Comparison of ENCODE assay signal across 2 cellular contexts in the genomic region with DNA sequence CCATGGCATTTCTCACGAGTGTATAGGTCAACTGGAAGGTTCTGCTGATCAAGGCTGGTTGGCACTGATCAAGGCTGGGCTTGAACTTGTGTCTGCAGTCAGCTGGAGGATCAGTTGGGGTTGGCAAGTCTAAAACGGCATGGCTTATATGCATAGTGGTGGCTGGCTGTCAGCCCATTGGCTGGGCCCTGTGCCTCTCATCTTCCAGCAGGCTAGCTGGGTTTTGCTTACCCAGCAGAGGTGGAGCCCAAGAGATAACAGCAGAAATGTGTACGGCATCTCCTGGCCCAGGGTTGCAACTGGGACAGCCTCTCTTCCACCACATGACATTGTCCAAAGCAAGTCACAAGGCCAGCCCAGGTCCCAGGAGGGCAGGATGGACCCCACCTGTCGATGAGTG.
TF ChIP-seq lines count a peak whose summit lies in the region.

No MANE protein-coding gene starts in this region.

TF ChIP-seq in GM12878, 131 proteins besides CTCF, POLR2A, EP300 and RAD21:
- TF ChIP-seq KDM1A (IDR thresholded peaks at IDR 0.05; ENCODE audit: borderline replicate concordance) (no peak), NFXL1 (IDR thresholded peaks at IDR 0.05; ENCODE audit: borderline replicate concordance) (peak; percentile 42; the same call in 1 of the 2 replicates)
TF ChIP-seq in GM12878: peak in this region for 1.

TF ChIP-seq in H1, 55 proteins besides CTCF, POLR2A, EP300 and RAD21:
- TF ChIP-seq, protein P1, sequence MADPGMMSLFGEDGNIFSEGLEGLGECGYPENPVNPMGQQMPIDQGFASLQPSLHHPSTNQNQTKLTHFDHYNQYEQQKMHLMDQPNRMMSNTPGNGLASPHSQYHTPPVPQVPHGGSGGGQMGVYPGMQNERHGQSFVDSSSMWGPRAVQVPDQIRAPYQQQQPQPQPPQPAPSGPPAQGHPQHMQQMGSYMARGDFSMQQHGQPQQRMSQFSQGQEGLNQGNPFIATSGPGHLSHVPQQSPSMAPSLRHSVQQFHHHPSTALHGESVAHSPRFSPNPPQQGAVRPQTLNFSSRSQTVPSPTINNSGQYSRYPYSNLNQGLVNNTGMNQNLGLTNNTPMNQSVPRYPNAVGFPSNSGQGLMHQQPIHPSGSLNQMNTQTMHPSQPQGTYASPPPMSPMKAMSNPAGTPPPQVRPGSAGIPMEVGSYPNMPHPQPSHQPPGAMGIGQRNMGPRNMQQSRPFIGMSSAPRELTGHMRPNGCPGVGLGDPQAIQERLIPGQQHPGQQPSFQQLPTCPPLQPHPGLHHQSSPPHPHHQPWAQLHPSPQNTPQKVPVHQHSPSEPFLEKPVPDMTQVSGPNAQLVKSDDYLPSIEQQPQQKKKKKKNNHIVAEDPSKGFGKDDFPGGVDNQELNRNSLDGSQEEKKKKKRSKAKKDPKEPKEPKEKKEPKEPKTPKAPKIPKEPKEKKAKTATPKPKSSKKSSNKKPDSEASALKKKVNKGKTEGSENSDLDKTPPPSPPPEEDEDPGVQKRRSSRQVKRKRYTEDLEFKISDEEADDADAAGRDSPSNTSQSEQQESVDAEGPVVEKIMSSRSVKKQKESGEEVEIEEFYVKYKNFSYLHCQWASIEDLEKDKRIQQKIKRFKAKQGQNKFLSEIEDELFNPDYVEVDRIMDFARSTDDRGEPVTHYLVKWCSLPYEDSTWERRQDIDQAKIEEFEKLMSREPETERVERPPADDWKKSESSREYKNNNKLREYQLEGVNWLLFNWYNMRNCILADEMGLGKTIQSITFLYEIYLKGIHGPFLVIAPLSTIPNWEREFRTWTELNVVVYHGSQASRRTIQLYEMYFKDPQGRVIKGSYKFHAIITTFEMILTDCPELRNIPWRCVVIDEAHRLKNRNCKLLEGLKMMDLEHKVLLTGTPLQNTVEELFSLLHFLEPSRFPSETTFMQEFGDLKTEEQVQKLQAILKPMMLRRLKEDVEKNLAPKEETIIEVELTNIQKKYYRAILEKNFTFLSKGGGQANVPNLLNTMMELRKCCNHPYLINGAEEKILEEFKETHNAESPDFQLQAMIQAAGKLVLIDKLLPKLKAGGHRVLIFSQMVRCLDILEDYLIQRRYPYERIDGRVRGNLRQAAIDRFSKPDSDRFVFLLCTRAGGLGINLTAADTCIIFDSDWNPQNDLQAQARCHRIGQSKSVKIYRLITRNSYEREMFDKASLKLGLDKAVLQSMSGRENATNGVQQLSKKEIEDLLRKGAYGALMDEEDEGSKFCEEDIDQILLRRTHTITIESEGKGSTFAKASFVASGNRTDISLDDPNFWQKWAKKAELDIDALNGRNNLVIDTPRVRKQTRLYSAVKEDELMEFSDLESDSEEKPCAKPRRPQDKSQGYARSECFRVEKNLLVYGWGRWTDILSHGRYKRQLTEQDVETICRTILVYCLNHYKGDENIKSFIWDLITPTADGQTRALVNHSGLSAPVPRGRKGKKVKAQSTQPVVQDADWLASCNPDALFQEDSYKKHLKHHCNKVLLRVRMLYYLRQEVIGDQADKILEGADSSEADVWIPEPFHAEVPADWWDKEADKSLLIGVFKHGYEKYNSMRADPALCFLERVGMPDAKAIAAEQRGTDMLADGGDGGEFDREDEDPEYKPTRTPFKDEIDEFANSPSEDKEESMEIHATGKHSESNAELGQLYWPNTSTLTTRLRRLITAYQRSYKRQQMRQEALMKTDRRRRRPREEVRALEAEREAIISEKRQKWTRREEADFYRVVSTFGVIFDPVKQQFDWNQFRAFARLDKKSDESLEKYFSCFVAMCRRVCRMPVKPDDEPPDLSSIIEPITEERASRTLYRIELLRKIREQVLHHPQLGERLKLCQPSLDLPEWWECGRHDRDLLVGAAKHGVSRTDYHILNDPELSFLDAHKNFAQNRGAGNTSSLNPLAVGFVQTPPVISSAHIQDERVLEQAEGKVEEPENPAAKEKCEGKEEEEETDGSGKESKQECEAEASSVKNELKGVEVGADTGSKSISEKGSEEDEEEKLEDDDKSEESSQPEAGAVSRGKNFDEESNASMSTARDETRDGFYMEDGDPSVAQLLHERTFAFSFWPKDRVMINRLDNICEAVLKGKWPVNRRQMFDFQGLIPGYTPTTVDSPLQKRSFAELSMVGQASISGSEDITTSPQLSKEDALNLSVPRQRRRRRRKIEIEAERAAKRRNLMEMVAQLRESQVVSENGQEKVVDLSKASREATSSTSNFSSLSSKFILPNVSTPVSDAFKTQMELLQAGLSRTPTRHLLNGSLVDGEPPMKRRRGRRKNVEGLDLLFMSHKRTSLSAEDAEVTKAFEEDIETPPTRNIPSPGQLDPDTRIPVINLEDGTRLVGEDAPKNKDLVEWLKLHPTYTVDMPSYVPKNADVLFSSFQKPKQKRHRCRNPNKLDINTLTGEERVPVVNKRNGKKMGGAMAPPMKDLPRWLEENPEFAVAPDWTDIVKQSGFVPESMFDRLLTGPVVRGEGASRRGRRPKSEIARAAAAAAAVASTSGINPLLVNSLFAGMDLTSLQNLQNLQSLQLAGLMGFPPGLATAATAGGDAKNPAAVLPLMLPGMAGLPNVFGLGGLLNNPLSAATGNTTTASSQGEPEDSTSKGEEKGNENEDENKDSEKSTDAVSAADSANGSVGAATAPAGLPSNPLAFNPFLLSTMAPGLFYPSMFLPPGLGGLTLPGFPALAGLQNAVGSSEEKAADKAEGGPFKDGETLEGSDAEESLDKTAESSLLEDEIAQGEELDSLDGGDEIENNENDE (IDR thresholded peaks at IDR 0.05; ENCODE audit: insufficient replicate concordance, low read length), result no peak
- TF ChIP-seq, protein P2, sequence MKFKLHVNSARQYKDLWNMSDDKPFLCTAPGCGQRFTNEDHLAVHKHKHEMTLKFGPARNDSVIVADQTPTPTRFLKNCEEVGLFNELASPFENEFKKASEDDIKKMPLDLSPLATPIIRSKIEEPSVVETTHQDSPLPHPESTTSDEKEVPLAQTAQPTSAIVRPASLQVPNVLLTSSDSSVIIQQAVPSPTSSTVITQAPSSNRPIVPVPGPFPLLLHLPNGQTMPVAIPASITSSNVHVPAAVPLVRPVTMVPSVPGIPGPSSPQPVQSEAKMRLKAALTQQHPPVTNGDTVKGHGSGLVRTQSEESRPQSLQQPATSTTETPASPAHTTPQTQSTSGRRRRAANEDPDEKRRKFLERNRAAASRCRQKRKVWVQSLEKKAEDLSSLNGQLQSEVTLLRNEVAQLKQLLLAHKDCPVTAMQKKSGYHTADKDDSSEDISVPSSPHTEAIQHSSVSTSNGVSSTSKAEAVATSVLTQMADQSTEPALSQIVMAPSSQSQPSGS (IDR thresholded peaks at IDR 0.05; ENCODE audit: low read length), result no peak
- TF ChIP-seq, protein P3, sequence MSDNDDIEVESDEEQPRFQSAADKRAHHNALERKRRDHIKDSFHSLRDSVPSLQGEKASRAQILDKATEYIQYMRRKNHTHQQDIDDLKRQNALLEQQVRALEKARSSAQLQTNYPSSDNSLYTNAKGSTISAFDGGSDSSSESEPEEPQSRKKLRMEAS (IDR thresholded peaks at IDR 0.05), result no peak
- no peak for TF ChIP-seq CTBP2 (IDR thresholded peaks at IDR 0.05; ENCODE audit: borderline replicate concordance, insufficient read depth, insufficient read length, low read length)
- TF ChIP-seq MAFK (IDR thresholded peaks at IDR 0.05; ENCODE audit: low read depth, low read length), result no peak
- no peak for TF ChIP-seq CBX5 (IDR thresholded peaks at IDR 0.05; ENCODE audit: low read depth, low read length)
- TF ChIP-seq KDM5A (IDR thresholded peaks at IDR 0.05; ENCODE audit: low read length), result no peak
- TF ChIP-seq SIX5 (IDR thresholded peaks at IDR 0.05; ENCODE audit: low read depth, low read length), result no peak
- no peak for TF ChIP-seq BRCA1 (IDR thresholded peaks at IDR 0.05; ENCODE audit: low read depth, low read length)
- TF ChIP-seq, protein P4, sequence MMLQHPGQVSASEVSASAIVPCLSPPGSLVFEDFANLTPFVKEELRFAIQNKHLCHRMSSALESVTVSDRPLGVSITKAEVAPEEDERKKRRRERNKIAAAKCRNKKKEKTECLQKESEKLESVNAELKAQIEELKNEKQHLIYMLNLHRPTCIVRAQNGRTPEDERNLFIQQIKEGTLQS (IDR thresholded peaks at IDR 0.05; ENCODE audit: insufficient read depth, low read depth, low read length), result no peak
- no peak for TF ChIP-seq POLR2AphosphoS5 (IDR thresholded peaks at IDR 0.05; ENCODE audit: low read depth, low read length)
- no peak for TF ChIP-seq TEAD4 (IDR thresholded peaks at IDR 0.05; ENCODE audit: low read depth, low read length)
- TF ChIP-seq RFX5 (IDR thresholded peaks at IDR 0.05; ENCODE audit: borderline replicate concordance, low read depth, low read length), result no peak
- no peak for TF ChIP-seq SP4 (IDR thresholded peaks at IDR 0.05; ENCODE audit: low read length)
- TF ChIP-seq SRF (IDR thresholded peaks at IDR 0.05; ENCODE audit: low read depth, low read length), result no peak
TF ChIP-seq in H1: peak in this region for 0.
